8 cellular contexts compared by ENCODE assay signal in the genomic region with DNA sequence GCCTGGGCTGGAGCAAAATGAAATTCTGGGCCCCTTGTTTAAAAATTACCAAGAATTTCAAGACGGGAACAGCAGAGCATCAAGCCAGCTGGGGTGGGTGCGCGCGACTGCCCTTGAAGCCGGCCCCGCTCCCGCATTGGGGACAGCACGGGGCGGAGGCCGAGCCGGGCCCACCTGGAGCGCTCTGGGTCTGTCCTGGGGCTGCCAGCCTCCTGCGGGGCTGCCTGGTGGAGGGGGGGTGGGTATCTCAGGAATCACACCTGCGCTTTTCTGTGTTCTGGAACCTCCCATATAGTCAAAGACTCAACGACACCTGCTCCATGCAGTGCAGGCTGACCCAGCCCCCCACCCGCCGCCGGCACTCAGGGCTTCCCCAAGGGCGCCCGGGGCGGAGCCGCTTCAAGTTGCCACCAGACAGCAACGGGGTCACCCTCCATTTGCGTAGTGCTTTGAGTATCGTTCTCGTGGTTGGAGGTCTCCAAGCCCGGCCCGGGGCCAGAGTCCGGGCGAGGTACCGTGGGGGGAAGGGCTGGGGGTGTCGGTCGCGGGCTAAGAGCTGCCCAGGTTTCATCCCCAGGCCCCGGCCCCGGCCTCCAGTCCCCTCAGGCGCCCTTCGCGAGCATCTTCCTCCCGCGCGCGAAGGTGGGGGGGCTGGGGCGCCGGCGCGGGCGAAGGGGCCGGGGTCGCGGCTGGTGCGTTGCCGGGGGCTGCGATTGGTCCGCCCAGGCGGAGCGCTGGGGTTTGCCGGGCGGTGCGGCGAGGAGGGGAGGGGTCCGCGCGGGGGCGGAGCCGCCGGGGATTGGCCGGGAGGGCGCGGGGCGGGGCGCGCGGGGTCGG. TPM values are rescaled to one million over a fixed set of nuclear protein-coding genes. Genes with fewer than 3 reads are reported as not detected.
DNase-seq lines count a peak whose midpoint lies in the region; ATAC-seq and TF ChIP-seq lines count a peak whose summit lies in the region.

No MANE protein-coding gene starts in this region.

- WGBS in HUES64: 2% methylated on average over 75 of the region's 75 CpGs
- WGBS in thyroid gland, 2 donors: 16% methylated on average over 12 of the region's 75 CpGs; no CpG with 5 or more reads in 1 of the 2 donors

- peaks cover 4% of the 10 kb centered on the region for H3K27me3 Mint-ChIP-seq in activated T-helper 1 cell treated with anti-CD3 and anti-CD28 coated beads, Interleukin-12 subunit alpha, Interleukin-12 subunit beta, Interleukin-2, Interleukin-4 antibody, amounts not matched to agents 30 ng/mL and 10 ng/mL and 1 ng/mL, durations not matched to agents 14 hours and 24 hours and 36 hours (ENCODE audit: insufficient read depth)

- no peaks in the 10 kb centered on the region for H3K4me1 Mint-ChIP-seq in activated T-helper 1 cell treated with anti-CD3 and anti-CD28 coated beads, Interleukin-12 subunit alpha, Interleukin-12 subunit beta, Interleukin-2, Interleukin-4 antibody, amounts not matched to agents 30 ng/mL and 10 ng/mL and 1 ng/mL, durations not matched to agents 14 hours and 24 hours and 36 hours (ENCODE audit: low read depth)

- DNase-seq in activated T-helper 1 cell treated with anti-CD3 and anti-CD28 coated beads, Interleukin-12 subunit alpha, Interleukin-12 subunit beta, Interleukin-2, Interleukin-4 antibody, amounts not matched to agents 30 ng/mL and 10 ng/mL and 1 ng/mL, durations not matched to agents 14 hours and 24 hours and 36 hours (ENCODE audit: low spot score): no peak
- DNase-seq in thyroid gland (peak; percentile 53 to 59), GM03348 (ENCODE audit: low spot score) (no peak)

- no peak for TF ChIP-seq CTCF in C4-2B (conservative IDR thresholded peaks at IDR 0.05)
- TF ChIP-seq CTCF in thyroid gland (IDR thresholded peaks at IDR 0.05): no peak

- H3K9ac ChIP-seq in HUES64 (ENCODE audit: low read depth, low read length): no peak overlapping the region
- no peak overlapping the region for H3K9ac ChIP-seq in iPS-18a (ENCODE audit: low read length)

- H3K36me3 ChIP-seq in HUES64 (ENCODE audit: insufficient read depth, low read length) (no peaks in the 10 kb centered on the region), iPS-18a (ENCODE audit: control insufficient read depth, low read depth, low read length) (no peaks in the 10 kb centered on the region), thyroid gland (no peaks in the 10 kb centered on the region)

- H3K27ac ChIP-seq in C4-2B (peak overlapping the region; percentile 36), HUES64 (ENCODE audit: low read depth, low read length) (no peak overlapping the region), iPS-18a (ENCODE audit: low read length) (no peak overlapping the region), thyroid gland (no peak overlapping the region)

- TF ChIP-seq POLR2A in thyroid gland (IDR thresholded peaks at IDR 0.05): no peak

- intact Hi-C loops in activated T-helper 1 cell treated with anti-CD3 and anti-CD28 coated beads, Interleukin-12 subunit alpha, Interleukin-12 subunit beta, Interleukin-2, Interleukin-4 antibody, amounts not matched to agents 30 ng/mL and 10 ng/mL and 1 ng/mL, durations not matched to agents 14 hours and 24 hours and 36 hours (cut with micrococcal nuclease): loop anchor here (1.0 to 5.0 kb wide), 3 partner anchors 18 to 202 kb away; partner anchors contain the start of gene AP2A2
- intact Hi-C loops in thyroid gland (cut with DNase I): loop anchor here (5.0 kb wide), 1 partner anchor 203 kb away; no protein-coding TSS in a partner anchor

- peaks cover 20% of the 10 kb centered on the region for H3K27me3 ChIP-seq in HUES64 (ENCODE audit: insufficient read depth, low read length)
- peaks cover 24% of the 10 kb centered on the region for H3K27me3 ChIP-seq in iPS-18a (ENCODE audit: control insufficient read depth, insufficient read depth, low read length)
- no peaks in the 10 kb centered on the region for H3K27me3 ChIP-seq in thyroid gland

- ATAC-seq in HG02610 (IDR thresholded peaks at IDR 0.05; ENCODE audit: unreplicated experiment) (no peak), HG03432 (IDR thresholded peaks at IDR 0.05; ENCODE audit: unreplicated experiment) (no peak)

- H3K27ac Mint-ChIP-seq in activated T-helper 1 cell treated with anti-CD3 and anti-CD28 coated beads, Interleukin-12 subunit alpha, Interleukin-12 subunit beta, Interleukin-2, Interleukin-4 antibody, amounts not matched to agents 30 ng/mL and 10 ng/mL and 1 ng/mL, durations not matched to agents 14 hours and 24 hours and 36 hours: no peak overlapping the region

- H3K36me3 Mint-ChIP-seq in activated T-helper 1 cell treated with anti-CD3 and anti-CD28 coated beads, Interleukin-12 subunit alpha, Interleukin-12 subunit beta, Interleukin-2, Interleukin-4 antibody, amounts not matched to agents 30 ng/mL and 10 ng/mL and 1 ng/mL, durations not matched to agents 14 hours and 24 hours and 36 hours (ENCODE audit: low read depth): no peaks in the 10 kb centered on the region

- peak overlapping the region; percentile 61 for H3K4me3 Mint-ChIP-seq in activated T-helper 1 cell treated with anti-CD3 and anti-CD28 coated beads, Interleukin-12 subunit alpha, Interleukin-12 subunit beta, Interleukin-2, Interleukin-4 antibody, amounts not matched to agents 30 ng/mL and 10 ng/mL and 1 ng/mL, durations not matched to agents 14 hours and 24 hours and 36 hours

- H3K4me1 ChIP-seq in HUES64 (ENCODE audit: insufficient read depth, low read length) (peaks cover 26% of the 10 kb centered on the region), iPS-18a (ENCODE audit: control insufficient read depth, low read depth, low read length) (peaks cover 19% of the 10 kb centered on the region), thyroid gland (peaks cover 39 to 54% of the 10 kb centered on the region in 2 donors)

- H3K9me3 Mint-ChIP-seq in activated T-helper 1 cell treated with anti-CD3 and anti-CD28 coated beads, Interleukin-12 subunit alpha, Interleukin-12 subunit beta, Interleukin-2, Interleukin-4 antibody, amounts not matched to agents 30 ng/mL and 10 ng/mL and 1 ng/mL, durations not matched to agents 14 hours and 24 hours and 36 hours: no peaks in the 10 kb centered on the region

- H3K4me3 ChIP-seq in HUES64 (ENCODE audit: low read length) (peak overlapping the region; percentile 67), iPS-18a (ENCODE audit: low read length) (peak overlapping the region; percentile 58), thyroid gland (replicated peaks in 1 of 3) (peak overlapping the region in 2 of 3 donors; percentile 35 to 41)

- H3K9me3 ChIP-seq in HUES64 (ENCODE audit: insufficient read depth, low read depth, low read length) (no peaks in the 10 kb centered on the region), iPS-18a (ENCODE audit: control insufficient read depth, low read depth, low read length) (no peaks in the 10 kb centered on the region), thyroid gland (no peaks in the 10 kb centered on the region)

RNA-seq across cellular contexts. Expression of gene TSPAN4, which starts 6.6 kb away (rescaled TPM):
- polyA plus RNA-seq in HUES64 (2013, experiment 1 of 2): 46.6 TPM
- polyA plus RNA-seq in HUES64 (2013, experiment 2 of 2): 46.0 TPM
- total RNA-seq in activated T-helper 1 cell treated with anti-CD3 and anti-CD28 coated beads, Interleukin-12 subunit alpha, Interleukin-12 subunit beta, Interleukin-2, Interleukin-4 antibody, amounts not matched to agents 30 ng/mL and 10 ng/mL and 1 ng/mL, durations not matched to agents 14 hours and 24 hours and 36 hours: 12.8 and 13.9 TPM in 2 replicates
- total RNA-seq in thyroid gland: 100 to 1,000 TPM in 2 of 4 donors, 10 to 100 TPM in 2; 86.1 to 127 (median 107) TPM

RNA-seq across cellular contexts. Expression of gene POLR2L, which starts 6.9 kb away (rescaled TPM):
- 137 TPM for polyA plus RNA-seq in HUES64 (2013, experiment 1 of 2)
- 140 TPM for polyA plus RNA-seq in HUES64 (2013, experiment 2 of 2)
- 114 and 126 TPM in 2 replicates for total RNA-seq in activated T-helper 1 cell treated with anti-CD3 and anti-CD28 coated beads, Interleukin-12 subunit alpha, Interleukin-12 subunit beta, Interleukin-2, Interleukin-4 antibody, amounts not matched to agents 30 ng/mL and 10 ng/mL and 1 ng/mL, durations not matched to agents 14 hours and 24 hours and 36 hours
- 10 to 100 TPM; 17.9 to 89.2 (median 52.4) TPM for total RNA-seq in thyroid gland

RNA-seq across cellular contexts. Expression of gene CD151, which starts 16.5 kb away (rescaled TPM):
- polyA plus RNA-seq in HUES64 (2013, experiment 1 of 2): 65.1 TPM
- polyA plus RNA-seq in HUES64 (2013, experiment 2 of 2): 87.2 TPM
- total RNA-seq in activated T-helper 1 cell treated with anti-CD3 and anti-CD28 coated beads, Interleukin-12 subunit alpha, Interleukin-12 subunit beta, Interleukin-2, Interleukin-4 antibody, amounts not matched to agents 30 ng/mL and 10 ng/mL and 1 ng/mL, durations not matched to agents 14 hours and 24 hours and 36 hours: 80.6 and 82.3 TPM in 2 replicates
- total RNA-seq in thyroid gland: 100 to 1,000 TPM; 135 to 326 (median 298) TPM

RNA-seq across cellular contexts. Expression of gene CRACR2B, which starts 21.5 kb away (rescaled TPM):
- 7.4 TPM for polyA plus RNA-seq in HUES64 (2013, experiment 1 of 2)
- polyA plus RNA-seq in HUES64 (2013, experiment 2 of 2): 10.2 TPM
- 1.1 and 1.3 TPM in 2 replicates for total RNA-seq in activated T-helper 1 cell treated with anti-CD3 and anti-CD28 coated beads, Interleukin-12 subunit alpha, Interleukin-12 subunit beta, Interleukin-2, Interleukin-4 antibody, amounts not matched to agents 30 ng/mL and 10 ng/mL and 1 ng/mL, durations not matched to agents 14 hours and 24 hours and 36 hours
- 10 to 100 TPM in 2 of 4 donors, 1 to 10 TPM in 2; 4.1 to 21.2 (median 12.3) TPM for total RNA-seq in thyroid gland

RNA-seq across cellular contexts. Expression of gene PNPLA2, which starts 30.5 kb away (rescaled TPM):
- polyA plus RNA-seq in HUES64 (2013, experiment 1 of 2): 21.5 TPM
- polyA plus RNA-seq in HUES64 (2013, experiment 2 of 2): 23.5 TPM
- 63.3 and 64.0 TPM in 2 replicates for total RNA-seq in activated T-helper 1 cell treated with anti-CD3 and anti-CD28 coated beads, Interleukin-12 subunit alpha, Interleukin-12 subunit beta, Interleukin-2, Interleukin-4 antibody, amounts not matched to agents 30 ng/mL and 10 ng/mL and 1 ng/mL, durations not matched to agents 14 hours and 24 hours and 36 hours
- total RNA-seq in thyroid gland: 10 to 100 TPM; 35.8 to 95.0 (median 57.6) TPM

Comparison
In these comparisons a context has a peak if more than half of its experiments do, and no peak if none do; other contexts are left out.
1. DNase-seq: peak in thyroid gland (2 of 2); none in activated T-helper 1 cell treated with anti-CD3 and anti-CD28 coated beads, Interleukin-12 subunit alpha, Interleukin-12 subunit beta, Interleukin-2, Interleukin-4 antibody, amounts not matched to agents 30 ng/mL and 10 ng/mL and 1 ng/mL, durations not matched to agents 14 hours and 24 hours and 36 hours (single experiment) and GM03348 (single experiment).
2. Peak in every context shown above with its lines, with median percentiles within 50 percentile points of each other: H3K4me3 ChIP-seq.